In the genomic region with DNA sequence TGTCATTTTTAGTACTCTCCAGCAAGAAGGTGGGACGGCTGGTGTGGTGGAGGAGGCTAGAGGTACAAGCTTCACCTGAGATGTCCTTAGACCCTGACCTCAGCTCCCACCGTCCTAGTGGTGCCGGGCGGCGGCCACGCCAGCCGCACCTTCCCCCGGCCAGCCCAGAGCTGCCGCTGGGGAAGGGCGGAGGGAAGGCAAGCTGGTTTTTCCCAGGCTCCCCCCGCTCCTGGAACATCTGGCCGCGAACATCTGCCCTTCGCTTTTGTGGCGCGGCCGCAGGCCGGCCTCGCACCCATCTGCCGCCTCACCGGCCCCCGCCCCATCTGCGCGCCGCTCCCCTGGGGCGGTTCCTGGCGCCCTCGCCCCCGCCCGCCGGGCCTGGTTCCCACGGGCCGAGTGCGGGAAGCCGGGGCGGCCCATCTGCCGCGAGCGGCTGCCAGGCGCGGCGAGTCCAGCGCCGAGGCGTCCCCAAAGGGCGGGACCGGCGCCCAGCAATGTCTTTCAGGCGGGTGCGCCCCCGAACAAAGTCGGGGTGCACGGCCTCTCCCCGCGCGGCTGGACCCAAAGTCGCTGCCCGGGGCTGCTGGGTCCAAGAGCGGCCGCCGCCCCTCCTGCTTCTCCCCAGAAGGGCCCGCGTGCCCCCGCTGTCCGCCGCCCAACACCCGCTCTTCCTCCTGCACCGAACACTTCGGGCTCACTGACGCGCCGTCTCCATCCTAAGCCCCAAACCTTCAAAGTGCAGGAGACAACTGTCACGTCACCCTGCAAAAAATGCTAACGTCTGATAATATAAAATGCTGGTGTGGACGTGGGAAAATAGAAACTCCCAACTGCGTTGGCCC, we compare ENCODE assay signal across 1 cellular context.
A peak's percentile ranks its signal among the peaks of the same experiment; 100 is the strongest.
TF ChIP-seq lines count a peak whose summit lies in the region.

No MANE protein-coding gene starts in this region.

TF ChIP-seq in GM12878, 131 proteins besides CTCF, POLR2A, EP300 and RAD21 (continued from another document):
- TF ChIP-seq TCF3 (IDR thresholded peaks at IDR 0.05; ENCODE audit: borderline replicate concordance, insufficient read depth, low read depth, low read length) = no peak
- peak in 1 of 2 experiments; percentile 31; a peak in 1 of 4 replicates for TF ChIP-seq BHLHE40 (IDR thresholded peaks at IDR 0.05; ENCODE audit: borderline replicate concordance in 1 of 2, low read depth in 2 of 2, low read length in 1 of 2)
- TF ChIP-seq, protein P1, sequence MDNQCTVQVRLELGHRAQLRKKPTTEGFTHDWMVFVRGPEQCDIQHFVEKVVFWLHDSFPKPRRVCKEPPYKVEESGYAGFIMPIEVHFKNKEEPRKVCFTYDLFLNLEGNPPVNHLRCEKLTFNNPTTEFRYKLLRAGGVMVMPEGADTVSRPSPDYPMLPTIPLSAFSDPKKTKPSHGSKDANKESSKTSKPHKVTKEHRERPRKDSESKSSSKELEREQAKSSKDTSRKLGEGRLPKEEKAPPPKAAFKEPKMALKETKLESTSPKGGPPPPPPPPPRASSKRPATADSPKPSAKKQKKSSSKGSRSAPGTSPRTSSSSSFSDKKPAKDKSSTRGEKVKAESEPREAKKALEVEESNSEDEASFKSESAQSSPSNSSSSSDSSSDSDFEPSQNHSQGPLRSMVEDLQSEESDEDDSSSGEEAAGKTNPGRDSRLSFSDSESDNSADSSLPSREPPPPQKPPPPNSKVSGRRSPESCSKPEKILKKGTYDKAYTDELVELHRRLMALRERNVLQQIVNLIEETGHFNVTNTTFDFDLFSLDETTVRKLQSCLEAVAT (IDR thresholded peaks at IDR 0.05) = no peak
- no peak for TF ChIP-seq CHD4 (IDR thresholded peaks at IDR 0.05)
- peak; percentile 76 for TF ChIP-seq MEF2B (IDR thresholded peaks at IDR 0.05; ENCODE audit: partially characterized antibody, poor library complexity, severe bottlenecking)
- peak; percentile 54; the same call in 1 of the 2 replicates for TF ChIP-seq DPF2 (IDR thresholded peaks at IDR 0.05)
- no peak for TF ChIP-seq CBX5 (IDR thresholded peaks at IDR 0.05; ENCODE audit: low read depth)
- TF ChIP-seq BACH1 (IDR thresholded peaks at IDR 0.05; ENCODE audit: borderline replicate concordance) = 0 out of 2 replicates have a peak, but pooled peaks have one; percentile 35
- peak; percentile 58; the same call in 1 of the 2 replicates for TF ChIP-seq RB1 (IDR thresholded peaks at IDR 0.05; ENCODE audit: borderline replicate concordance)
- 0 out of 2 replicates have a peak, but pooled peaks have one; percentile 28 for TF ChIP-seq NR2F1 (conservative IDR thresholded peaks at IDR 0.05)
- TF ChIP-seq CBX3 (IDR thresholded peaks at IDR 0.05; ENCODE audit: borderline replicate concordance, low read depth) = no peak
